ENCODE assay signal across 8 cellular contexts in the genomic region with DNA sequence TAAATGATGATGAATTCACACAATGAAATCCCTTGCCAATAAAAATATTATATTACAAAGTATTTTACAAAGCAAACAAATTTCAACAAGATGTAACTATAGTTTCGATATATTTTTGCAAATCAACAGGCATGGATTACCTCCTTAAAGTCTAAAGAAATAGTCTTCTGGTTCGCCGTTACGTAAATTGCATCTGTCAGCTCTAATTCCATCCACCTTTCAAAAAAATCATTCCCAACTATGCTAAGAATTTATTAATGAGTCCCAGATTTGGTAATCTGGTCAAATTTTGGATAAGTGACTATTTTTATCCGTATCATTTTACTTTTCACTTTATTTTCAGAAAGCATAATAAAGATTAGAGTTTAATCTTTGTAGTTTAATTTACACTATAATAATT.
"Had no signal": no experiment of that assay in that cellular context is flagged by ENCODE, and none has a peak within 500 bp of the region (broad histone marks: within the 10 kb centered on the region; RNA-seq: fewer than 3 reads in every experiment).

No MANE protein-coding gene starts in this region.

- H3K27ac ChIP-seq: GM23248 had no signal

- H3K4me3 ChIP-seq: GM23248, HAP-1, K562 had no signal

- DNase-seq: GM23248, H7, HFFc6, KG1 had no signal

- H2AFZ ChIP-seq: GM23248 had no signal

- ATAC-seq: HCT116, K562 had no signal

- H3K36me3 ChIP-seq: HAP-1 had no signal

- H3K9ac ChIP-seq: GM23248 had no signal

- H3K9me3 ChIP-seq: HAP-1 had no signal

- FAIRE-seq: HTR-8/SVneo, K562 had no signal

- H3K4me3 Mint-ChIP-seq: HFFc6 had no signal

- H3K27ac Mint-ChIP-seq: HFFc6 had no signal
